In genomic region chr6:32151885-32152311, GRCh38 we compare ENCODE assay signal across 9 cellular contexts. TPM values are rescaled to one million over a fixed set of nuclear protein-coding genes. Genes with fewer than 3 reads are reported as not detected.
DNase-seq lines count a peak whose midpoint lies in the region; ATAC-seq lines count a peak whose summit lies in the region.
"Had no signal": no experiment of that assay in that cellular context is flagged by ENCODE, and none has a peak within 500 bp of the region (broad histone marks: within the 10 kb centered on the region; RNA-seq: fewer than 3 reads in every experiment).

Gene PRRT1, minus strand, starts transcription at chr6:32151939. Its CDS starts 112 bp downstream, at chr6:32151827.

- H3K9me2 ChIP-seq in GM23248 (ENCODE audit: insufficient read depth), result no peaks in the 10 kb centered on the region

- H3K4me3 ChIP-seq in GM23248 (peak within 1 kb of the TSS; percentile 94), right cardiac atrium (ENCODE audit: low read length) (peak within 1 kb of the TSS; percentile 60), skin epidermis (peak within 1 kb of the TSS in 6 of 7 experiments; percentile 56 to 78 (median 72))

- peaks cover 60% of the 10 kb centered on the region for H3K4me1 Mint-ChIP-seq in activated T-cell treated with anti-CD3 and anti-CD28 coated beads, Interleukin-2, amount 50 U/mL, for 72 hours (ENCODE audit: low read depth)

- H3K9me3 ChIP-seq in GM23248 (ENCODE audit: low read depth), result no peaks in the 10 kb centered on the region
- H3K9me3 ChIP-seq in right cardiac atrium (ENCODE audit: control insufficient read depth, low read length), result no peaks in the 10 kb centered on the region
- H3K9me3 ChIP-seq: neutrophil had no signal

- no peaks in the 10 kb centered on the region for H3K9me3 Mint-ChIP-seq in activated T-cell treated with anti-CD3 and anti-CD28 coated beads, Interleukin-2, amount 50 U/mL, for 72 hours

- H3K27me3 ChIP-seq in GM23248 (replicated peaks; ENCODE audit: insufficient read depth), result no peaks in the 10 kb centered on the region
- H3K27me3 ChIP-seq in right cardiac atrium (ENCODE audit: control insufficient read depth, insufficient read depth), result no peaks in the 10 kb centered on the region

- H3K79me2 ChIP-seq in GM23248 (ENCODE audit: insufficient read depth), result peaks cover 28% of the 10 kb centered on the region

- peak within 1 kb of the TSS; percentile 95 to 99 for H3K4me3 Mint-ChIP-seq in activated T-cell treated with anti-CD3 and anti-CD28 coated beads, Interleukin-2, amount 50 U/mL, for 72 hours

- H3K36me3 ChIP-seq in GM23248 (ENCODE audit: low read depth), result peaks cover 4% of the 10 kb centered on the region; the same call in 1 of the 2 replicates
- H3K36me3 ChIP-seq: neutrophil had no signal

- H3F3A ChIP-seq in GM23248 (ENCODE audit: insufficient read depth), result peaks cover 9% of the 10 kb centered on the region; the same call in 1 of the 2 replicates

- H2AFZ ChIP-seq in GM23248, result peak within 1 kb of the TSS; percentile 97

- intact Hi-C loops in right cardiac atrium (cut with DNase I), result no loop called here

- H3K4me2 ChIP-seq in GM23248 (ENCODE audit: unreplicated experiment), result peak within 1 kb of the TSS; percentile 93

- ATAC-seq in activated T-cell treated with anti-CD3 and anti-CD28 coated beads, Interleukin-2, amount 50 U/mL, for 72 hours (replicated peaks in 1 of 2), result no peak
- no peak for ATAC-seq in right cardiac atrium
- no peak for ATAC-seq in HG03469 (IDR thresholded peaks at IDR 0.05; ENCODE audit: unreplicated experiment)
- no peak for ATAC-seq in HG02938 (IDR thresholded peaks at IDR 0.05; ENCODE audit: unreplicated experiment)
- no peak for ATAC-seq in GM19035 (IDR thresholded peaks at IDR 0.05; ENCODE audit: unreplicated experiment)

- no peaks in the 10 kb centered on the region for H4K20me1 ChIP-seq in GM23248 (ENCODE audit: insufficient read depth)

- no peaks in the 10 kb centered on the region for H3K36me3 Mint-ChIP-seq in activated T-cell treated with anti-CD3 and anti-CD28 coated beads, Interleukin-2, amount 50 U/mL, for 72 hours (ENCODE audit: insufficient read depth in 2 of 2)

- WGBS in GM23248 (ENCODE audit: low coverage in 1 of 2, low lambda C conversion rate in 2 of 2, missing lambda C conversion rate in 2 of 2), 2 experiments, result 3 to 18% methylated on average over 2 to 15 of the region's 19 CpGs
- 15% methylated on average over 14 of the region's 19 CpGs for WGBS in right cardiac atrium

- peak within 1 kb of the TSS; percentile 91 for H3K9ac ChIP-seq in GM23248

- in situ Hi-C loops in GM23248 (cut with MboI), result no loop called here

- peaks cover 28% of the 10 kb centered on the region for H3K27me3 Mint-ChIP-seq in activated T-cell treated with anti-CD3 and anti-CD28 coated beads, Interleukin-2, amount 50 U/mL, for 72 hours (ENCODE audit: low read depth)

- no peak within 1 kb of the TSS for H3K27ac Mint-ChIP-seq in activated T-cell treated with anti-CD3 and anti-CD28 coated beads, Interleukin-2, amount 50 U/mL, for 72 hours

- peak within 1 kb of the TSS; percentile 91 for H3K27ac ChIP-seq in GM23248
- no peak within 1 kb of the TSS for H3K27ac ChIP-seq in right cardiac atrium (ENCODE audit: low read length)
- H3K27ac ChIP-seq in skin epidermis, result peak within 1 kb of the TSS in 17 of 21 experiments; percentile 19 to 96 (median 87)
- H3K27ac ChIP-seq: neutrophil had no signal

- DNase-seq in GM23248, result peak; percentile 45
- DNase-seq in activated T-cell treated with anti-CD3 and anti-CD28 coated beads, Interleukin-2, amount 50 U/mL, for 72 hours, result no peak
- peak in 1 of 3 donors; percentile 65 for DNase-seq in right cardiac atrium
- DNase-seq in GDM1 (lab: John Stamatoyannopoulos, UW), result no peak

- peaks cover 20% of the 10 kb centered on the region for H3K4me1 ChIP-seq in GM23248 (ENCODE audit: insufficient read depth)
- H3K4me1 ChIP-seq in right cardiac atrium (ENCODE audit: control insufficient read depth, insufficient read depth, low read length), result peaks cover 5% of the 10 kb centered on the region

RNA-seq across cellular contexts. Expression of gene PRRT1, which starts in this region (rescaled TPM):
- 1.2 TPM in 1 of 2 replicates, not detected in the other for total RNA-seq in GM23248 (2014; rRNA removed; shearing (Covaris generic))
- 2.1 and 2.2 TPM in 2 replicates for polyA plus RNA-seq in GM23248 (2016; fragmentation: Nextera tagmentation; extraction: Ambion mirVana)
- 1 to 10 TPM in 1 of 2 donors, under 1 TPM in 1; 0.83 to 1.2 TPM for total RNA-seq in activated T-cell treated with anti-CD3 and anti-CD28 coated beads, Interleukin-2, amount 50 U/mL, for 72 hours
- total RNA-seq in right cardiac atrium, result 1 to 10 TPM; 1.5 to 3.3 (median 1.8) TPM
- 2.6 TPM for polyA plus RNA-seq in right cardiac atrium
